In the genomic region with DNA sequence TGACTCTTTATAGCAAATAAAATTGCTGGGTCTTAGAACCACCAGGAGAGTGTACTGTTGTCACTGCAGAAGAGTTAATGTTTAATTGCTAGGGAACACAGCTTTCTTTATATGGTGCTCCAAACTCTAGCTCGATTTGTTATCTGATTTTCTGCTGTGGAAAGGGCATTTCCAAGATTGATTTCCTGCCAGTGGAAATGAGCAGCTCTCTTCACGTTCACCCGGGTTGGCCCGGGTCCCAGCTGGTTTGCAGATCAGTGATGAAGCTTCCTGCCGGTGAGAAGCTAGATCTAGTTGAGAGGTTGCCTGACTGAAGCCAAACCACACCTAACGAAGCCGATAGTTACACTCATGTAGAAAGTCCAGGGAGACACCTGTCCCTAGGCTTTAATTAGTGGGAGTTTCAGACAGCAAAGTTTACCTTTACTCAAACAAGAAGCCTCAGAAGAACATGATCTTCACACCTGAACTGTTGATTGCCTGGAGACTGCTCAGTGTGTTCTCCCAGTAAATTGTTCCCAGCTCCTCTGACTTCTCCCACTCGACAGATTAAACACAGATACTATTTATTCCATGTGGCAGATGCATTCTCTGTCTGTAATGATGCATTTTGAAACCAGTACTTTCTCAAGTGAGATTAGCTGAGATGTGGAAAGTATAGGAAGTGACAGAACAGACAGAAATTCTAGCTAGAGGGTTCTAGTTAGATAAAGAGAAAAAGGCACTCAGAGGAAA, we compare ENCODE assay signal across 8 cellular contexts. TPM values are rescaled to one million over a fixed set of nuclear protein-coding genes. Genes with fewer than 3 reads are reported as not detected.
DNase-seq lines count a peak whose midpoint lies in the region; ATAC-seq, FAIRE-seq and TF ChIP-seq lines count a peak whose summit lies in the region.

No MANE protein-coding gene starts in this region.

- TF ChIP-seq CTCF in HCT116 (IDR thresholded peaks at IDR 0.05 in 2 of 3, conservative IDR thresholded peaks at IDR 0.05 in 1 of 3; ENCODE audit: borderline replicate concordance in 1 of 3, insufficient read depth in 1 of 3, low read depth in 2 of 3, low read length in 2 of 3) (no peak), pancreas (IDR thresholded peaks at IDR 0.05) (peak in 1 of 4 donors; percentile 8)

- peak overlapping the region; percentile 97 for H2AFZ ChIP-seq in HCT116 (ENCODE audit: low read depth, low read length, poor library complexity, severe bottlenecking)

- peak; percentile 17; the same call in 1 of the 2 replicates for TF ChIP-seq RAD21 in HCT116 (IDR thresholded peaks at IDR 0.05; ENCODE audit: low read depth)

- H3K27ac ChIP-seq in HCT116 (ENCODE audit: low read depth, low read length): peak overlapping the region; percentile 54
- peak overlapping the region in 3 of 4 donors; percentile 43 to 78 (median 61) for H3K27ac ChIP-seq in pancreas

- peak; percentile 3 to 6 for DNase-seq in NCI-H526 (lab: John Stamatoyannopoulos, UW)
- no peak for DNase-seq in NCI-H526 treated with DMSO at 0.1 percent for 48 hours (lab: John Stamatoyannopoulos, UW)
- peak; percentile 48 for DNase-seq in HCT116 (ENCODE audit: low read depth, low spot score)
- peak; percentile 95 for DNase-seq in M059J (ENCODE audit: low read depth)
- DNase-seq in activated CD4-positive, CD25-positive, alpha-beta regulatory T cell treated with anti-CD3 and anti-CD28 coated beads, Interleukin-2, amount 50 U/mL, for 16 hours (ENCODE audit: low read depth, low spot score): peak; percentile 11
- DNase-seq in effector memory CD8-positive, alpha-beta T cell: peak in 2 of 3 experiments; percentile 37 to 46
- DNase-seq in pancreas: peak; percentile 72 to 89 (median 78)
- DNase-seq in DMS114 treated with DMSO at 0.1 percent for 48 hours (lab: John Stamatoyannopoulos, UW; ENCODE audit: unreplicated experiment): no peak

- BruUV-seq in HCT116 (replicated peaks; lab: Mats Ljungman, UMichigan): no TSS peak

- H3K4me3 ChIP-seq in HCT116 (replicated peaks in 1 of 2; ENCODE audit: low read depth in 1 of 2, low read length in 2 of 2) (peak overlapping the region in 1 of 2 experiments; percentile 46; a peak in 2 of 4 replicates), pancreas (no peak overlapping the region)

- H3K4me1 Mint-ChIP-seq in effector memory CD8-positive, alpha-beta T cell (ENCODE audit: low read depth in 2 of 2): peaks cover 50 to 70% of the 10 kb centered on the region in 2 donors

- peak; percentile 71 for ATAC-seq in HCT116
- peak; percentile 56 for ATAC-seq in effector memory CD8-positive, alpha-beta T cell (replicated peaks)
- ATAC-seq in pancreas: peak; percentile 89 to 94 (median 91)

- peak overlapping the region; percentile 92 to 96 for H3K27ac Mint-ChIP-seq in effector memory CD8-positive, alpha-beta T cell

- H3K9me2 ChIP-seq in HCT116 (ENCODE audit: insufficient read depth): no peaks in the 10 kb centered on the region

- peak overlapping the region; percentile 77 for H3K4me2 ChIP-seq in HCT116 (ENCODE audit: low read length)

- no peaks in the 10 kb centered on the region for H4K20me1 ChIP-seq in HCT116 (ENCODE audit: insufficient read depth)

- no peaks in the 10 kb centered on the region for H3K9me3 Mint-ChIP-seq in effector memory CD8-positive, alpha-beta T cell

- no peaks in the 10 kb centered on the region for H3K79me2 ChIP-seq in HCT116 (ENCODE audit: insufficient read depth, low read length)

- no peaks in the 10 kb centered on the region for H3K27me3 Mint-ChIP-seq in effector memory CD8-positive, alpha-beta T cell

- no peaks in the 10 kb centered on the region for H3K36me3 ChIP-seq in HCT116 (ENCODE audit: control insufficient read depth in 1 of 2, insufficient read depth in 2 of 2, low read length in 2 of 2)
- no peaks in the 10 kb centered on the region for H3K36me3 ChIP-seq in pancreas

- TF ChIP-seq POLR2A in HCT116 (IDR thresholded peaks at IDR 0.05; ENCODE audit: borderline replicate concordance, extremely low read depth, insufficient read depth, insufficient read length): no peak

- POLR2A ChIA-PET in HCT116 (lab: Charles Lee): interaction anchor here (1.0 kb wide), 1 partner anchor 37 kb away, joined by 3 read pairs; no protein-coding TSS in a partner anchor

- 1 to 2% methylated on average over 8 of the region's 8 CpGs for WGBS in pancreas, 2 donors

- CTCF ChIA-PET in HCT116 (lab: Charles Lee): interaction anchor here (1.7 kb wide), 1 partner anchor 10 kb away, joined by 9 read pairs; no protein-coding TSS in a partner anchor

- RAD21 ChIA-PET in HCT116 (lab: Charles Lee; ENCODE audit: low non-redundant PET in 1 of 2, low total read pairs in 2 of 2, uncharacterized antibody in 2 of 2, unreplicated experiment in 2 of 2): interaction anchor here in 1 of 2 experiments (1.0 kb wide), 1 partner anchor 10 kb away, joined by 4 read pairs; no protein-coding TSS in a partner anchor

- H3K27me3 ChIP-seq in HCT116 (ENCODE audit: insufficient read depth, low read length) (no peaks in the 10 kb centered on the region), pancreas (no peaks in the 10 kb centered on the region)

- H3K36me3 Mint-ChIP-seq in effector memory CD8-positive, alpha-beta T cell (ENCODE audit: insufficient read depth): peaks cover 13% of the 10 kb centered on the region

- no peak for FAIRE-seq in pancreas (lab: Jason Lieb, UNC)

- intact Hi-C loops in HCT116 (cut with micrococcal nuclease): no loop called here
- intact Hi-C loops in pancreas (cut with DNase I): loop anchor here in 1 of 3 donors (10.0 kb wide), 1 partner anchor 95 kb away; no protein-coding TSS in a partner anchor

- H3K4me1 ChIP-seq in HCT116 (ENCODE audit: control insufficient read depth in 1 of 2, insufficient read depth in 2 of 2, low read length in 2 of 2) (peaks cover 25 to 36% of the 10 kb centered on the region in 2 experiments), pancreas (peaks cover 9 to 23% (median 21%) of the 10 kb centered on the region in 3 donors)

- peak overlapping the region; percentile 30 for H3K9ac ChIP-seq in HCT116 (ENCODE audit: low read length)

- H3K9me3 ChIP-seq in HCT116 (ENCODE audit: control insufficient read depth in 1 of 2, insufficient read depth in 1 of 2, low read depth in 1 of 2, low read length in 2 of 2) (peaks cover 0 to 9% of the 10 kb centered on the region in 2 experiments; a peak in 1 of 4 replicates), pancreas (no peaks in the 10 kb centered on the region)

- H3K4me3 Mint-ChIP-seq in effector memory CD8-positive, alpha-beta T cell: peak overlapping the region; percentile 82 to 85

TF ChIP-seq in HCT116, 20 proteins besides CTCF, POLR2A, EP300 and RAD21:
- TF ChIP-seq POLR2AphosphoS5 (IDR thresholded peaks at IDR 0.05; ENCODE audit: low read depth, low read length): peak; percentile 16; the same call in 1 of the 2 replicates
- peak; percentile 62 for TF ChIP-seq SIN3A (IDR thresholded peaks at IDR 0.05; ENCODE audit: low read depth)
- TF ChIP-seq, protein P1, sequence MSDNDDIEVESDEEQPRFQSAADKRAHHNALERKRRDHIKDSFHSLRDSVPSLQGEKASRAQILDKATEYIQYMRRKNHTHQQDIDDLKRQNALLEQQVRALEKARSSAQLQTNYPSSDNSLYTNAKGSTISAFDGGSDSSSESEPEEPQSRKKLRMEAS (IDR thresholded peaks at IDR 0.05): no peak; the same call in 1 of the 2 replicates
- no peak for TF ChIP-seq ELF1 (IDR thresholded peaks at IDR 0.05; ENCODE audit: borderline replicate concordance, low read depth)
- TF ChIP-seq TCF7L2 (IDR thresholded peaks at IDR 0.05; ENCODE audit: borderline replicate concordance, extremely low read depth, insufficient read depth, insufficient read length): peak; percentile 86
- 0 out of 2 replicates have a peak, but pooled peaks have one; percentile 54 for TF ChIP-seq CBX3 (IDR thresholded peaks at IDR 0.05; ENCODE audit: low read depth)
- TF ChIP-seq SP1 (IDR thresholded peaks at IDR 0.05; ENCODE audit: low read depth): peak; percentile 40

RNA-seq across cellular contexts. Expression of gene PAQR8, which starts 27.8 kb away (rescaled TPM):
- 5.9 TPM for total RNA-seq in HCT116 (2021; ENCODE audit: unreplicated experiment)
- 1.9 and 3.0 TPM in 2 replicates for polyA plus RNA-seq in HCT116 (2012)
- 4.9 and 9.9 TPM in 2 replicates for total RNA-seq in M059J (2014; rRNA removed; shearing (Covaris generic))
- 1 to 10 TPM in 4 of 6 donors, under 1 TPM in 2; 0.71 to 6.1 (median 2.0) TPM for total RNA-seq in pancreas
- 1 to 10 TPM in 1 of 2 donors, under 1 TPM in 1; 0.87 to 2.7 TPM for polyA plus RNA-seq in pancreas

RNA-seq across cellular contexts. Expression of gene EFHC1, which starts 30.3 kb away (rescaled TPM):
- total RNA-seq in HCT116 (2021; ENCODE audit: unreplicated experiment) (12.4 TPM), pancreas (10 to 100 TPM in 3 of 6 donors, 1 to 10 TPM in 3; 5.5 to 15.1 (median 9.8) TPM)
- polyA plus RNA-seq in HCT116 (2012): 8.9 TPM in 2 replicates
- 25.1 and 44.4 TPM in 2 replicates for total RNA-seq in M059J (2014; rRNA removed; shearing (Covaris generic))
- 10 to 100 TPM; 27.8 to 39.0 TPM for polyA plus RNA-seq in pancreas

Comparison
In these comparisons a context has a peak if more than half of its experiments do, and no peak if none do; other contexts are left out.
1. DNase-seq: peak in NCI-H526 (2 of 2), HCT116 (single experiment), M059J (single experiment), activated CD4-positive, CD25-positive, alpha-beta regulatory T cell treated with anti-CD3 and anti-CD28 coated beads, Interleukin-2, amount 50 U/mL, for 16 hours (single experiment), effector memory CD8-positive, alpha-beta T cell (2 of 3) and pancreas (6 of 6); none in NCI-H526 treated with DMSO at 0.1 percent for 48 hours (single experiment) and DMS114 treated with DMSO at 0.1 percent for 48 hours (single experiment).
2. Peak in every context shown above with its lines, with median percentiles within 50 percentile points of each other: ATAC-seq.